15 cellular contexts compared by ENCODE assay signal in the genomic region with DNA sequence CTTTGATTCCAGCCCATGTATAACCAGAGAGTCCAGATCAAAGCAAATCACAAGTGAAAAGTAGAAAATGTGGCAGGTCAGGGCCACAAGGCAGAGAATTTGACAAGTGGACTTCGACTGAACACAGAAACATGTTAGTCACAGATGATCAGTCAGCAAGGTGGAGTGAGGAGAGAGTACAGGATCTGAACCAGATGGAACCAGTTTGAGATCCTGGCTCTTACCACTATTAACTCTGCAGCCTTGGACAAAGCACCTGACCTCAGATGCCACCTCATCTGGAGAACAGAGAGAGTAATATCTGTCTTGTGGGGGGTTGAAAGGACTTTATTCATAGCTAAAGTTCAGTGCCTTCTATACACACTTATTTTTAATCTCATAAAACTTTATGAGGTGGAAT. TPM values are rescaled to one million over a fixed set of nuclear protein-coding genes. Genes with fewer than 3 reads are reported as not detected.
DNase-seq lines count a peak whose midpoint lies in the region; ATAC-seq and TF ChIP-seq lines count a peak whose summit lies in the region.
"Had no signal": no experiment of that assay in that cellular context is flagged by ENCODE, and none has a peak within 500 bp of the region (broad histone marks: within the 10 kb centered on the region; RNA-seq: fewer than 3 reads in every experiment).

No MANE protein-coding gene starts in this region.

- no peak overlapping the region for H3K27ac ChIP-seq in colonic mucosa
- H3K27ac ChIP-seq in gastrocnemius medialis = peak overlapping the region; percentile 84 to 93 (median 89)
- no peak overlapping the region for H3K27ac ChIP-seq in mesenchymal stem cell (ENCODE audit: low read length, poor library complexity, severe bottlenecking)
- no peak overlapping the region for H3K27ac ChIP-seq in MM.1S (ENCODE audit: low read length)
- H3K27ac ChIP-seq: brain microvascular endothelial cell had no signal

- no peak overlapping the region for H3K18ac ChIP-seq in mesenchymal stem cell (ENCODE audit: low read depth in 1 of 2, low read length in 2 of 2)

- H3K14ac ChIP-seq in mesenchymal stem cell (ENCODE audit: low read length in 2 of 2) = no peak overlapping the region

- TF ChIP-seq POLR2A in gastrocnemius medialis (IDR thresholded peaks at IDR 0.05) = no peak

- no peak overlapping the region for H3K4ac ChIP-seq in mesenchymal stem cell (ENCODE audit: low read depth in 1 of 2, low read length in 2 of 2)

- H3K9ac ChIP-seq in colonic mucosa (ENCODE audit: low read depth in 2 of 2, low read length in 2 of 2) (no peak overlapping the region), mesenchymal stem cell (ENCODE audit: low read length) (no peak overlapping the region), MM.1S (ENCODE audit: low read length) (no peak overlapping the region)

- H3K9me3 ChIP-seq in colonic mucosa (no peaks in the 10 kb centered on the region), gastrocnemius medialis (no peaks in the 10 kb centered on the region), mesenchymal stem cell (ENCODE audit: control insufficient read depth, low read length) (no peaks in the 10 kb centered on the region), MM.1S (replicated peaks; ENCODE audit: insufficient read depth, low read length) (no peaks in the 10 kb centered on the region)

- no peak overlapping the region for H2BK120ac ChIP-seq in mesenchymal stem cell (ENCODE audit: low read depth, low read length)

- H2AK5ac ChIP-seq in mesenchymal stem cell (ENCODE audit: low read length, severe bottlenecking) = no peak overlapping the region

- no peak overlapping the region for H4K8ac ChIP-seq in mesenchymal stem cell (ENCODE audit: low read length)

- no peak overlapping the region for H4K91ac ChIP-seq in mesenchymal stem cell (ENCODE audit: low read length)

- no peaks in the 10 kb centered on the region for H3K27me3 ChIP-seq in colonic mucosa
- H3K27me3 ChIP-seq in gastrocnemius medialis = no peaks in the 10 kb centered on the region
- peaks cover 0 to 15% of the 10 kb centered on the region in 2 experiments for H3K27me3 ChIP-seq in mesenchymal stem cell (ENCODE audit: control insufficient read depth in 1 of 2, insufficient read depth in 1 of 2, low read length in 2 of 2)
- H3K27me3 ChIP-seq in MM.1S (replicated peaks; ENCODE audit: insufficient read depth, low read length) = no peaks in the 10 kb centered on the region
- H3K27me3 ChIP-seq: brain microvascular endothelial cell had no signal

- H4K20me1 ChIP-seq in MM.1S (ENCODE audit: insufficient read depth, low read length) = no peaks in the 10 kb centered on the region

- H3K23ac ChIP-seq in mesenchymal stem cell (ENCODE audit: low read length in 2 of 2) = no peak overlapping the region

- no peaks in the 10 kb centered on the region for H3K9me2 ChIP-seq in MM.1S (replicated peaks; ENCODE audit: insufficient read depth, low read length)

- no peak overlapping the region for H2BK15ac ChIP-seq in mesenchymal stem cell (ENCODE audit: low read depth, poor library complexity, severe bottlenecking)

- no peaks in the 10 kb centered on the region for H3F3A ChIP-seq in MM.1S (ENCODE audit: insufficient read depth, low read length)

- no peak overlapping the region for H2BK12ac ChIP-seq in mesenchymal stem cell (ENCODE audit: low read length in 2 of 2)

- intact Hi-C loops in colonic mucosa (cut with DNase I) = no loop called here
- intact Hi-C loops in gastrocnemius medialis (cut with DNase I; ENCODE audit: low total_unique reads) = no loop called here

- H2BK5ac ChIP-seq in mesenchymal stem cell (ENCODE audit: low read depth, low read length, poor library complexity, severe bottlenecking) = no peak overlapping the region

- H2AFZ ChIP-seq in mesenchymal stem cell (ENCODE audit: low read depth, low read length) = no peak overlapping the region
- no peak overlapping the region for H2AFZ ChIP-seq in MM.1S (ENCODE audit: low read length)

- H3K4me2 ChIP-seq in mesenchymal stem cell (ENCODE audit: low read length, poor library complexity, severe bottlenecking) (no peak overlapping the region), MM.1S (ENCODE audit: low read depth, low read length) (no peak overlapping the region)

- H3K4me3 ChIP-seq in colonic mucosa (no peak overlapping the region), gastrocnemius medialis (peak overlapping the region in 1 of 4 donors; percentile 62), mesenchymal stem cell (ENCODE audit: insufficient read depth in 1 of 2, low read depth in 1 of 2, low read length in 2 of 2) (no peak overlapping the region), MM.1S (ENCODE audit: low read length) (no peak overlapping the region)

- H3K4me1 ChIP-seq in colonic mucosa (no peaks in the 10 kb centered on the region), gastrocnemius medialis (peaks cover 35 to 40% of the 10 kb centered on the region in 2 donors), mesenchymal stem cell (ENCODE audit: control insufficient read depth, insufficient read depth, low read depth, low read length) (no peaks in the 10 kb centered on the region), MM.1S (ENCODE audit: low read length) (no peaks in the 10 kb centered on the region)

- in situ Hi-C loops in gastrocnemius medialis (cut with MboI; ENCODE audit: low sequenced_read_pairs in 4 of 4) = no loop called here

- 76% methylated on average over 1 of the region's 1 CpG for WGBS in mesenchymal stem cell

- H3K36me3 ChIP-seq in colonic mucosa = no peaks in the 10 kb centered on the region
- no peaks in the 10 kb centered on the region for H3K36me3 ChIP-seq in gastrocnemius medialis
- no peaks in the 10 kb centered on the region for H3K36me3 ChIP-seq in mesenchymal stem cell (ENCODE audit: control insufficient read depth in 1 of 2, insufficient read depth in 2 of 2, low read depth in 1 of 2, low read length in 2 of 2)
- no peaks in the 10 kb centered on the region for H3K36me3 ChIP-seq in MM.1S (replicated peaks; ENCODE audit: insufficient read depth, low read length)
- H3K36me3 ChIP-seq: brain microvascular endothelial cell had no signal

- ATAC-seq in GM19023 (IDR thresholded peaks at IDR 0.05; ENCODE audit: unreplicated experiment) = peak; percentile 67
- peak; percentile 74 for ATAC-seq in HG03103 (IDR thresholded peaks at IDR 0.05; ENCODE audit: low read depth, unreplicated experiment)
- no peak for ATAC-seq in gastrocnemius medialis
- ATAC-seq: activated CD8-positive, alpha-beta T cell treated with anti-CD3 and anti-CD28 coated beads, Interleukin-2, amount 10 ng/mL, durations not matched to agents 7 days and 5 days; Right ventricle myocardium inferior had no signal

- DNase-seq in colonic mucosa = peak; percentile 37
- no peak for DNase-seq in gastrocnemius medialis
- DNase-seq in NCI-H2029 treated with DMSO at 0.1 percent for 48 hours (lab: John Stamatoyannopoulos, UW) = no peak
- no peak for DNase-seq in mesenchymal stem cell
- DNase-seq in MM.1S = no peak
- DNase-seq: activated CD8-positive, alpha-beta T cell treated with anti-CD3 and anti-CD28 coated beads, Interleukin-2, amount 10 ng/mL, durations not matched to agents 7 days and 5 days; activated gamma-delta T cell; brain microvascular endothelial cell; NCI-H1105 treated with DMSO at 0.1 percent for 48 hours; NCI-H524 had no signal

- H3K79me2 ChIP-seq in MM.1S (ENCODE audit: low read length) = no peaks in the 10 kb centered on the region

- TF ChIP-seq CTCF in colonic mucosa (IDR thresholded peaks at IDR 0.05) (no peak), gastrocnemius medialis (IDR thresholded peaks at IDR 0.05 in 4 of 5, conservative IDR thresholded peaks at IDR 0.05 in 1 of 5) (no peak), MM.1S (IDR thresholded peaks at IDR 0.05; ENCODE audit: low read length) (no peak)

- no peaks in the 10 kb centered on the region for H3K79me1 ChIP-seq in mesenchymal stem cell (replicated peaks; ENCODE audit: low read length, poor library complexity, severe bottlenecking)

RNA-seq across cellular contexts. Expression of a gene that starts 4.4 kb away (rescaled TPM):
- total RNA-seq in colonic mucosa (not detected), gastrocnemius medialis (100 to 1,000 TPM in 3 of 4 donors, 10 to 100 TPM in 1; 67.7 to 352 (median 188) TPM)
- not detected for polyA plus RNA-seq in mesenchymal stem cell (2013, experiment 1 of 2)
- not detected for polyA plus RNA-seq in mesenchymal stem cell (2013, experiment 2 of 2)
- total RNA-seq: activated CD8-positive, alpha-beta T cell treated with anti-CD3 and anti-CD28 coated beads, Interleukin-2, amount 10 ng/mL, durations not matched to agents 7 days and 5 days; liver; neural crest cell; Right ventricle myocardium inferior had no signal
- polyA plus RNA-seq: liver had no signal

RNA-seq across cellular contexts. Expression of a gene that starts 39.2 kb away (rescaled TPM):
- 10 to 100 TPM; 15.6 to 24.3 TPM for total RNA-seq in colonic mucosa
- 1 to 10 TPM in 3 of 4 donors, under 1 TPM in 1; 0.73 to 7.4 (median 3.3) TPM for total RNA-seq in gastrocnemius medialis
- polyA plus RNA-seq in mesenchymal stem cell (2013, experiment 1 of 2) = 0.11 TPM
- 0.10 TPM for polyA plus RNA-seq in mesenchymal stem cell (2013, experiment 2 of 2)

Comparison
In these comparisons a context has a peak if more than half of its experiments do, and no peak if none do; other contexts are left out.
1. ATAC-seq: peak in GM19023 (single experiment) and HG03103 (single experiment); none in gastrocnemius medialis (0 of 2).
2. H3K27ac ChIP-seq: peak in gastrocnemius medialis (4 of 4); none in colonic mucosa (single experiment), mesenchymal stem cell (single experiment) and MM.1S (single experiment).
3. RNA of a gene that starts 4.4 kb away (total RNA-seq): 67.7 to 352 TPM in gastrocnemius medialis; not detected in colonic mucosa; every median in the first group is over 10 times any median in the second.